7 cellular contexts compared by ENCODE assay signal in the genomic region with DNA sequence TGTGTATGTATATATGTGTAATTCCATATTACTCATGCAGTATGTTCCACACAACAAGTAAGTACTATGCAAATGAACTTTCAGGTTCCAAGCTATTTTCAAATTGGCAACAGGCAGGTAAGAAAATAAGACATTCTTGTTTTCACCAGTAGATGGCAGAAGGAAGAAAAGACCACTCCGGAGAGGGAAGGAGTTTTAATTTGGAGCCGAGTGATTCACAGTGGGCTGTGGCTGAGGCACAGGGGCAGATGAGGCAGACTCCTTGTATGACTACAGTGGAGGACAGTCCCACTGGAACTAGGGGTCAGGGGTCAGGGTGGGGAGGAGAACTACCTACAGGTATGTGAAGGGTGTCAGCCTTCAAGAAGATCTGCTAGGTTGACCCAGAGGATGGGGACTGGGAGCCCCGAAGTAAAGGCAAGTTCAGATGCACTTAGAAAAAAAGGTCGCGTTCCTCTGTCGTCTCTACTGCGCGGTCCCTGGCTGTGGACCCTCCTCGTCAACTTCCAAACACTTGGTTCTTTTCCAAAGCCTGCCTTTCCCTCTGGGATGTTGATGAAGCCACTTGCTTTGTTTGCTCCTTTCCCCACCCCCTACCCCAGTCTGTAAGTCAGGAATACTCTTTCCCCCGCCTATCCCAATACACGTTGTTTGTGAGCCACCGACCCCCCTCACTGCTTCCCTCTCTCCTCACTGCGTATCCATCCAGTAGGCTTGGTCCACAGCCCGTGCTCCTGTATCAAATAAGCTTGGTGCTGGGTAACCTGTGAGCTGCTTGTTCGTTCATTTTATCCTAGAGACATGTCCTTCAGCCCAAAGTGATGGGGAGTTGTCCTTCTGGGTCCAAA. TPM values are rescaled to one million over a fixed set of nuclear protein-coding genes. Genes with fewer than 3 reads are reported as not detected.
DNase-seq lines count a peak whose midpoint lies in the region; ATAC-seq and TF ChIP-seq lines count a peak whose summit lies in the region.

No MANE protein-coding gene starts in this region.

- no peaks in the 10 kb centered on the region for H3K27me3 ChIP-seq in prostate gland (replicated peaks; ENCODE audit: insufficient read depth)
- no peaks in the 10 kb centered on the region for H3K27me3 ChIP-seq in effector memory CD4-positive, alpha-beta T cell (replicated peaks; ENCODE audit: control insufficient read depth, insufficient read depth, low read length, poor library complexity, severe bottlenecking)

- no peak overlapping the region for H3K27ac ChIP-seq in prostate gland
- no peak overlapping the region for H3K27ac ChIP-seq in effector memory CD4-positive, alpha-beta T cell (ENCODE audit: insufficient read depth, low read length, poor library complexity, severe bottlenecking)

- ATAC-seq in HG03439 (IDR thresholded peaks at IDR 0.05; ENCODE audit: unreplicated experiment), result peak; percentile 38

- DNase-seq in OCI-M1 (lab: John Stamatoyannopoulos, UW), result peak; percentile 69
- DNase-seq in activated T-helper 9 cell treated with anti-CD3 and anti-CD28 coated beads, Interleukin-2, amount 50 U/mL, for 16 hours (ENCODE audit: low read depth), result peak; percentile 6
- DNase-seq in glomerular visceral epithelial cell (ENCODE audit: extremely low spot score), result peak; percentile 74
- no peak for DNase-seq in prostate gland (ENCODE audit: low spot score)
- DNase-seq in effector memory CD4-positive, alpha-beta T cell, result no peak

- TF ChIP-seq CTCF in GM12872 (IDR thresholded peaks at IDR 0.05; ENCODE audit: insufficient read depth, low read depth, low read length) (peak; percentile 51), prostate gland (IDR thresholded peaks at IDR 0.05) (peak in 3 of 4 experiments; percentile 44 to 79 (median 60))

- H3K4me1 ChIP-seq in prostate gland (replicated peaks), result no peaks in the 10 kb centered on the region
- H3K4me1 ChIP-seq in effector memory CD4-positive, alpha-beta T cell (ENCODE audit: control insufficient read depth, insufficient read depth, low read length, poor library complexity, severe bottlenecking), result no peaks in the 10 kb centered on the region

- intact Hi-C loops in prostate gland (cut with DNase I), result no loop called here

- H3K4me3 ChIP-seq in prostate gland, result no peak overlapping the region
- H3K4me3 ChIP-seq in effector memory CD4-positive, alpha-beta T cell (ENCODE audit: insufficient read depth, low read depth, low read length, poor library complexity, severe bottlenecking), result no peak overlapping the region

- no peaks in the 10 kb centered on the region for H3K9me3 ChIP-seq in prostate gland
- H3K9me3 ChIP-seq in effector memory CD4-positive, alpha-beta T cell (ENCODE audit: control insufficient read depth, low read length), result no peaks in the 10 kb centered on the region

- TF ChIP-seq POLR2A in prostate gland (IDR thresholded peaks at IDR 0.05), result no peak

- 54% methylated on average over 15 of the region's 15 CpGs for WGBS in prostate gland

- no peaks in the 10 kb centered on the region for H3K36me3 ChIP-seq in prostate gland
- peaks cover 13% of the 10 kb centered on the region for H3K36me3 ChIP-seq in effector memory CD4-positive, alpha-beta T cell (ENCODE audit: control insufficient read depth, insufficient read depth, low read length)

RNA-seq across cellular contexts. Expression of gene DDX47, which starts 24.1 kb away (rescaled TPM):
- total RNA-seq in prostate gland, result 10 to 100 TPM; 44.6 to 74.8 TPM

RNA-seq across cellular contexts. Expression of gene APOLD1, which starts 51.8 kb away (rescaled TPM):
- 10 to 100 TPM; 10.7 to 16.1 TPM for total RNA-seq in prostate gland

RNA-seq across cellular contexts. Expression of gene GPRC5A, which starts 54.1 kb away (rescaled TPM):
- total RNA-seq in prostate gland, result 10 to 100 TPM in 1 of 2 donors, 1 to 10 TPM in 1; 5.4 to 22.2 TPM

Comparison
In these comparisons a context has a peak if more than half of its experiments do, and no peak if none do; other contexts are left out.
1. DNase-seq: peak in OCI-M1 (single experiment), activated T-helper 9 cell treated with anti-CD3 and anti-CD28 coated beads, Interleukin-2, amount 50 U/mL, for 16 hours (single experiment) and glomerular visceral epithelial cell (single experiment); none in prostate gland (single experiment) and effector memory CD4-positive, alpha-beta T cell (0 of 3).